16 cellular contexts compared by ENCODE assay signal in genomic region chr10:98107644-98108430, GRCh38.
"Had no signal": no experiment of that assay in that cellular context is flagged by ENCODE, and none has a peak within 500 bp of the region (broad histone marks: within the 10 kb centered on the region; RNA-seq: fewer than 3 reads in every experiment).

No MANE protein-coding gene starts in this region.

- ATAC-seq: activated naive CD4-positive, alpha-beta T cell treated with anti-CD3 and anti-CD28 coated beads, Interleukin-2, amount 50 U/mL, for 72 hours; activated T-cell treated with anti-CD3 and anti-CD28 coated beads, Interleukin-2, amount 50 U/mL, for 4 hours; gastroesophageal sphincter; left colon; lower lobe of right lung; pancreas had no signal

- H3K9me3 ChIP-seq: gastroesophageal sphincter, lower lobe of right lung, pancreas, thyroid gland had no signal

- H3K4me1 ChIP-seq: gastroesophageal sphincter, lower lobe of right lung, pancreas, thyroid gland had no signal

- DNase-seq: activated CD4-positive, alpha-beta T cell treated with anti-CD3 and anti-CD28 coated beads for 1 hour; activated CD4-positive, alpha-beta T cell treated with anti-CD3 and anti-CD28 coated beads, Interleukin-2, amount 50 U/mL, for 48 hours; activated effector memory CD4-positive, alpha-beta T cell treated with anti-CD3 and anti-CD28 coated beads, Interleukin-2, amount 50 U/mL, for 16 hours; activated T-cell treated with anti-CD3 and anti-CD28 coated beads, Interleukin-2, amount 50 U/mL, for 4 hours; dorsolateral prefrontal cortex; erythroblast; left colon; lower lobe of right lung; naive B cell; pancreas; stimulated activated CD4-positive, alpha-beta T cell treated with anti-CD3 and anti-CD28 coated beads, Interleukin-12 subunit alpha, Interleukin-12 subunit beta, amount 100 ng/mL, for 4 hours; stimulated activated CD4-positive, alpha-beta T cell treated with anti-CD3 and anti-CD28 coated beads, Interleukin-2, amount 100 ng/mL, for 24 hours; thyroid gland had no signal

- H3K27ac Mint-ChIP-seq: activated naive CD4-positive, alpha-beta T cell treated with anti-CD3 and anti-CD28 coated beads, Interleukin-2, amount 50 U/mL, for 72 hours; naive B cell; T-helper 2 cell treated with Interferon-gamma antibody and Interleukin-4, amounts not matched to agents 5 μg/mL and 100 μg/mL, for 36 hours had no signal

- H3K9me3 Mint-ChIP-seq: activated naive CD4-positive, alpha-beta T cell treated with anti-CD3 and anti-CD28 coated beads, Interleukin-2, amount 50 U/mL, for 72 hours; activated T-cell treated with anti-CD3 and anti-CD28 coated beads, Interleukin-2, amount 50 U/mL, for 4 hours; T-helper 2 cell treated with Interferon-gamma antibody and Interleukin-4, amounts not matched to agents 5 μg/mL and 100 μg/mL, for 36 hours had no signal

- H3K36me3 ChIP-seq: gastroesophageal sphincter, lower lobe of right lung, pancreas, thyroid gland had no signal

- H3K27ac ChIP-seq: dorsolateral prefrontal cortex, gastroesophageal sphincter, lower lobe of right lung, pancreas, thyroid gland had no signal

- H3K4me3 Mint-ChIP-seq: activated T-cell treated with anti-CD3 and anti-CD28 coated beads, Interleukin-2, amount 50 U/mL, for 4 hours; naive B cell; T-helper 2 cell treated with Interferon-gamma antibody and Interleukin-4, amounts not matched to agents 5 μg/mL and 100 μg/mL, for 36 hours had no signal

- H3K27me3 ChIP-seq: pancreas, thyroid gland had no signal

- H3K36me3 Mint-ChIP-seq: activated naive CD4-positive, alpha-beta T cell treated with anti-CD3 and anti-CD28 coated beads, Interleukin-2, amount 50 U/mL, for 72 hours; naive B cell had no signal

- H3K4me3 ChIP-seq: dorsolateral prefrontal cortex, gastroesophageal sphincter, lower lobe of right lung, pancreas, thyroid gland had no signal

- H3K4me1 Mint-ChIP-seq: naive B cell had no signal
